Comparison of ENCODE assay signal across 8 cellular contexts in the genomic region with DNA sequence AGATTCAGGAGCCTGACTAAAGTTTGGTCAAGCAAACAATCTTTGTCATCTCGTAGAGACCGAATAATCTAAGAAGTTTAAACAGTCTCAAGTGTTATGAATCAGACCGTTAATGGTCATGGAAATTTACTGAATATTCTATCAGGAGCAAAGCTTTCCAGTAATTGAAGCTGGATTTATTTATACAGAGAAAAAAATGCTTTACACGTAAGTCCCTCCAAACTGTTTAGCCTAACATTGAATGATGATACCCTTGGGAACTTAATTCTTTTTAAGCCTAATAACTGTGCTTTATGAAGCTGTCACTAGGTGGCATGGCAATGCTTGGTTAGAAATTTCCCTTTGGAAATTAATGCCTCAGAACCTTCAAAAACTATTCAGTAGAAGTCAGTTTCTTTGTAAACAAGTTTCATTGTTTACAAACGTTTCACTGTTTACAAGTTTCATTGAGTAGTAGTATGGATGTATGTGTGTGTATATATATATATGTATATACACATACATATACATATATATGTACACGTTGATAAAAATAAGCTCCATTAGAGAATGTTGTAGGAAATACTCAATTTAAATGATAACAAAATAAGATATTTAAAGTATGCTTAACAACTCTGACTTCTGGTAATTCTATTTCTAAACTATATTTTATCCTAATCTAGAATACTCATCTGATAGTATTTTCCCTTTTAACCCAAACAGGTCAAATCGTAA. TPM values are rescaled to one million over a fixed set of nuclear protein-coding genes. Genes with fewer than 3 reads are reported as not detected.
DNase-seq lines count a peak whose midpoint lies in the region; ATAC-seq and TF ChIP-seq lines count a peak whose summit lies in the region.

No MANE protein-coding gene starts in this region.

- H3K9me3 ChIP-seq in adrenal gland (replicated peaks in 1 of 3) (no peaks in the 10 kb centered on the region), stomach (no peaks in the 10 kb centered on the region), T-helper 17 cell (ENCODE audit: control insufficient read depth, low read length, poor library complexity, severe bottlenecking) (no peaks in the 10 kb centered on the region)

- H3K4me1 ChIP-seq in adrenal gland (replicated peaks in 1 of 2): peaks cover 0 to 5% of the 10 kb centered on the region in 2 donors
- H3K4me1 ChIP-seq in stomach: peaks cover 0 to 8% (median 3%) of the 10 kb centered on the region in 4 donors

- peak overlapping the region in 3 of 5 donors; percentile 45 to 75 (median 65) for H3K27ac ChIP-seq in adrenal gland
- peak overlapping the region in 3 of 5 donors; percentile 1 to 62 (median 36) for H3K27ac ChIP-seq in stomach

- DNase-seq in DMS53 treated with DMSO at 0.1 percent for 48 hours (lab: John Stamatoyannopoulos, UW; ENCODE audit: unreplicated experiment) (peak; percentile 65), NCI-H1417 (lab: John Stamatoyannopoulos, UW) (peak; percentile 15 to 76 (median 76)), adrenal gland (peak in 2 of 7 donors; percentile 24 to 27), hepatic stellate cell (ENCODE audit: low spot score) (peak; percentile 37), stomach (no peak), T-helper 17 cell (no peak)

- 28 to 35% (median 31%) methylated on average over 7 of the region's 7 CpGs for WGBS in adrenal gland, 4 donors
- 29 to 41% (median 31%) methylated on average over 7 of the region's 7 CpGs for WGBS in stomach, 5 donors

- TF ChIP-seq CTCF in adrenal gland (IDR thresholded peaks at IDR 0.05): peak; percentile 59 to 79 (median 76)
- TF ChIP-seq CTCF in stomach (IDR thresholded peaks at IDR 0.05): peak in 5 of 7 experiments; percentile 20 to 70 (median 56)

- ATAC-seq in GM21825 (IDR thresholded peaks at IDR 0.05; ENCODE audit: unreplicated experiment): peak; percentile 70
- ATAC-seq in T-helper 17 cell: no peak
- no peak for ATAC-seq in HG02623 (IDR thresholded peaks at IDR 0.05; ENCODE audit: unreplicated experiment)

- H3K4me3 Mint-ChIP-seq in T-helper 17 cell: no peak overlapping the region

- no peak for TF ChIP-seq POLR2A in adrenal gland (IDR thresholded peaks at IDR 0.05)
- TF ChIP-seq POLR2A in stomach (IDR thresholded peaks at IDR 0.05): no peak

- H3K4me1 Mint-ChIP-seq in T-helper 17 cell: no peaks in the 10 kb centered on the region

- TF ChIP-seq EP300 in stomach (IDR thresholded peaks at IDR 0.05): no peak

- H3K27ac Mint-ChIP-seq in T-helper 17 cell: no peak overlapping the region

- no peaks in the 10 kb centered on the region for H3K36me3 ChIP-seq in adrenal gland (replicated peaks in 1 of 2)
- no peaks in the 10 kb centered on the region for H3K36me3 ChIP-seq in stomach

- H3K4me3 ChIP-seq in adrenal gland: peak overlapping the region in 1 of 4 donors; percentile 21
- H3K4me3 ChIP-seq in stomach: no peak overlapping the region

- intact Hi-C loops in adrenal gland (cut with DNase I) (loop anchor here in 1 of 2 donors (10.0 kb wide), 3 partner anchors 100 to 510 kb away; no protein-coding TSS in a partner anchor), stomach (cut with DNase I; ENCODE audit: low total_unique reads) (loop anchor here (5.0 kb wide), 1 partner anchor 318 kb away; no protein-coding TSS in a partner anchor)

- no peaks in the 10 kb centered on the region for H3K27me3 Mint-ChIP-seq in T-helper 17 cell

- no peaks in the 10 kb centered on the region for H3K36me3 Mint-ChIP-seq in T-helper 17 cell (ENCODE audit: low read depth)

- no peaks in the 10 kb centered on the region for H3K27me3 ChIP-seq in adrenal gland
- H3K27me3 ChIP-seq in stomach: no peaks in the 10 kb centered on the region

RNA-seq across cellular contexts. Expression of a gene that starts 32.1 kb away (rescaled TPM):
- total RNA-seq in adrenal gland (1 to 10 TPM in 4 of 8 donors, under 1 TPM in 3, not detected in 1; 0.17 to 3.5 (median 1.5) TPM), stomach (1 to 10 TPM in 2 of 5 donors, under 1 TPM in 1, not detected in 2; 0.55 to 3.1 (median 1.6) TPM), T-helper 17 cell (not detected)
- polyA plus RNA-seq in adrenal gland (1 to 10 TPM in 2 of 3 donors, under 1 TPM in 1; 0.67 to 1.7 (median 1.2) TPM), stomach (under 1 TPM in 2 of 3 donors, not detected in 1; 0.48 to 0.50 TPM)

RNA-seq across cellular contexts. Expression of a gene that starts 32.2 kb away (rescaled TPM):
- 10 to 100 TPM; 29.9 to 54.6 (median 41.7) TPM for total RNA-seq in adrenal gland
- polyA plus RNA-seq in adrenal gland: 10 to 100 TPM; 12.1 to 45.0 (median 14.6) TPM
- total RNA-seq in stomach: 10 to 100 TPM; 22.3 to 97.3 (median 70.3) TPM
- 10 to 100 TPM in 2 of 3 donors, 1 to 10 TPM in 1; 9.1 to 17.4 (median 11.8) TPM for polyA plus RNA-seq in stomach
- 10 to 100 TPM; 30.2 to 40.9 TPM for total RNA-seq in T-helper 17 cell

RNA-seq across cellular contexts. Expression of a gene that starts 34.1 kb away (rescaled TPM):
- total RNA-seq in adrenal gland (10 to 100 TPM in 7 of 8 donors, 1 to 10 TPM in 1; 5.4 to 30.1 (median 23.3) TPM), stomach (10 to 100 TPM in 2 of 5 donors, 1 to 10 TPM in 2, under 1 TPM in 1; 0.58 to 40.7 (median 8.4) TPM), T-helper 17 cell (10 to 100 TPM; 23.4 to 24.9 TPM)
- polyA plus RNA-seq in adrenal gland (10 to 100 TPM in 2 of 3 donors, 1 to 10 TPM in 1; 9.3 to 23.9 (median 11.3) TPM), stomach (10 to 100 TPM; 12.1 to 17.1 (median 14.7) TPM)

Comparison
In these comparisons a context has a peak if more than half of its experiments do, and no peak if none do; other contexts are left out.
1. DNase-seq: peak in DMS53 treated with DMSO at 0.1 percent for 48 hours (single experiment), NCI-H1417 (3 of 3) and hepatic stellate cell (single experiment); none in stomach (single experiment) and T-helper 17 cell (0 of 3).